ENCODE assay signal across 12 cellular contexts in genomic region chr1:54480201-54480848, GRCh38.
A peak's percentile ranks its signal among the peaks of the same experiment; 100 is the strongest.
DNase-seq lines count a peak whose midpoint lies in the region; ATAC-seq and TF ChIP-seq lines count a peak whose summit lies in the region.
"Had no signal": no experiment of that assay in that cellular context is flagged by ENCODE, and none has a peak within 500 bp of the region (broad histone marks: within the 10 kb centered on the region; RNA-seq: fewer than 3 reads in every experiment).

No MANE protein-coding gene starts in this region.

- no peaks in the 10 kb centered on the region for H3K9me3 ChIP-seq in IMR-90 (ENCODE audit: control insufficient read depth, insufficient read depth, low read length)
- H3K9me3 ChIP-seq: breast epithelium, thoracic aorta had no signal

- no peak overlapping the region for H3K9ac ChIP-seq in IMR-90 (ENCODE audit: low read depth, low read length)

- intact Hi-C loops in CD14-positive monocyte (cut with micrococcal nuclease), result loop anchor here in 1 of 2 donors (10.0 kb wide), 1 partner anchor 596 kb away; the partner anchor contains the start of gene YIPF1
- intact Hi-C loops in IMR-90 (cut with micrococcal nuclease), result no loop called here
- intact Hi-C loops in activated CD8-positive, alpha-beta T cell treated with anti-CD3 and anti-CD28 coated beads for 36 hours (cut with micrococcal nuclease), result loop anchor here (10.0 kb wide), 2 partner anchors 196 to 356 kb away; no protein-coding TSS in a partner anchor
- intact Hi-C loops in Calu3 (cut with micrococcal nuclease; ENCODE audit: unreplicated experiment), result no loop called here

- TF ChIP-seq RAD21 in IMR-90 (IDR thresholded peaks at IDR 0.05; ENCODE audit: low read length), result no peak

- H3K4me1 ChIP-seq in IMR-90 (ENCODE audit: control insufficient read depth, insufficient read depth, low read length), result peaks cover 5% of the 10 kb centered on the region; the same call in 1 of the 2 replicates

- no peak overlapping the region for H3K56ac ChIP-seq in IMR-90 (ENCODE audit: extremely low read depth, insufficient read depth, low read length)

- H3K4ac ChIP-seq in IMR-90 (ENCODE audit: low read depth, low read length), result no peak overlapping the region

- H3K9me3 Mint-ChIP-seq in CD14-positive monocyte, result peaks cover 0 to 8% (median 2%) of the 10 kb centered on the region in 7 donors
- H3K9me3 Mint-ChIP-seq in activated CD8-positive, alpha-beta T cell treated with anti-CD3 and anti-CD28 coated beads for 36 hours, result no peaks in the 10 kb centered on the region
- no peaks in the 10 kb centered on the region for H3K9me3 Mint-ChIP-seq in mesothelial cell of epicardium
- no peaks in the 10 kb centered on the region for H3K9me3 Mint-ChIP-seq in Calu3 (ENCODE audit: low read depth, unreplicated experiment)

- no peak overlapping the region for H3K14ac ChIP-seq in IMR-90 (replicated peaks; ENCODE audit: low read depth, low read length)

- no peak overlapping the region for H3K4me3 ChIP-seq in IMR-90 (ENCODE audit: insufficient read depth, low read depth, low read length)
- H3K4me3 ChIP-seq: breast epithelium, thoracic aorta had no signal

- H2BK120ac ChIP-seq in IMR-90 (ENCODE audit: low read depth, low read length), result no peak overlapping the region

- H3K4me1 Mint-ChIP-seq in CD14-positive monocyte (peaks cover 59% of the 10 kb centered on the region), mesothelial cell of epicardium (peaks cover 71% of the 10 kb centered on the region), Calu3 (ENCODE audit: low read depth, unreplicated experiment) (no peaks in the 10 kb centered on the region)
- peaks cover 55% of the 10 kb centered on the region for H3K4me1 Mint-ChIP-seq in activated CD8-positive, alpha-beta T cell treated with anti-CD3 and anti-CD28 coated beads for 36 hours (ENCODE audit: low read depth)

- H2BK20ac ChIP-seq in IMR-90 (ENCODE audit: low read depth, low read length), result no peak overlapping the region

- CTCF ChIA-PET in IMR-90 (lab: Yijun Ruan, JAX), result no interaction called here
- CTCF ChIA-PET in activated CD8-positive, alpha-beta T cell treated with anti-CD3 and anti-CD28 coated beads for 36 hours (lab: Charles Lee), result interaction anchor here (1.5 to 2.3 kb wide), 3 partner anchors 9 to 19 kb away, joined by 4 to 9 read pairs (median 9); no protein-coding TSS in a partner anchor
- CTCF ChIA-PET in Calu3 (lab: Charles Lee), result interaction anchor here (0.5 to 1.1 kb wide), 4 partner anchors 14 to 439 kb away, joined by 3 to 10 read pairs (median 4); no protein-coding TSS in a partner anchor

- no peaks in the 10 kb centered on the region for H4K20me1 ChIP-seq in IMR-90 (ENCODE audit: insufficient read depth, low read length)

- in situ Hi-C loops in IMR-90 (cut with MboI; ENCODE audit: low sequenced_read_pairs), result loop anchor here (10.0 to 25.0 kb wide), 2 partner anchors 356 to 618 kb away; no protein-coding TSS in a partner anchor

- dilution Hi-C loops in IMR-90 (cut with HindIII; ENCODE audit: low sequenced_read_pairs, unreplicated experiment), result no loop called here

- H2AK5ac ChIP-seq in IMR-90 (ENCODE audit: low read depth, low read length), result no peak overlapping the region

- no peaks in the 10 kb centered on the region for H3K36me3 ChIP-seq in IMR-90 (ENCODE audit: control insufficient read depth, insufficient read depth, low read length)
- H3K36me3 ChIP-seq: breast epithelium, thoracic aorta had no signal

- H3K79me1 ChIP-seq in IMR-90 (ENCODE audit: low read depth in 1 of 2, low read length in 2 of 2), result no peaks in the 10 kb centered on the region

- WGBS in IMR-90 (ENCODE audit: extremely low coverage in 2 of 2, insufficient read length in 1 of 2), 2 experiments, result 45% methylated on average over 4 of the region's 9 CpGs; no CpG with 5 or more reads in 1 of the 2 experiments

- H3K4me2 ChIP-seq in IMR-90 (ENCODE audit: low read depth, low read length), result no peak overlapping the region

- H4K8ac ChIP-seq in IMR-90 (ENCODE audit: low read depth in 2 of 2, low read length in 2 of 2), result no peak overlapping the region

- peak overlapping the region in 1 of 2 donors; percentile 39 for H3K4me3 Mint-ChIP-seq in CD14-positive monocyte
- no peak overlapping the region for H3K4me3 Mint-ChIP-seq in activated CD8-positive, alpha-beta T cell treated with anti-CD3 and anti-CD28 coated beads for 36 hours
- H3K4me3 Mint-ChIP-seq in mesothelial cell of epicardium, result no peak overlapping the region
- no peak overlapping the region for H3K4me3 Mint-ChIP-seq in Calu3 (ENCODE audit: low read depth, unreplicated experiment)

- no peak overlapping the region for H4K5ac ChIP-seq in IMR-90 (ENCODE audit: low read depth, low read length)

- H2AK9ac ChIP-seq in IMR-90 (replicated peaks; ENCODE audit: low read depth, low read length, poor library complexity), result peak overlapping the region; percentile 5

- POLR2A ChIA-PET in IMR-90 (lab: Charles Lee; ENCODE audit: unreplicated experiment), result no interaction called here
- POLR2A ChIA-PET in activated CD8-positive, alpha-beta T cell treated with anti-CD3 and anti-CD28 coated beads for 36 hours (lab: Charles Lee), result interaction anchor here (0.5 to 1.3 kb wide), 4 partner anchors 17 to 281 kb away, joined by 3 read pairs; partner anchors contain the start of genes CYB5RL and MRPL37

- H3K9me1 ChIP-seq in IMR-90 (ENCODE audit: insufficient read depth, low read length), result no peaks in the 10 kb centered on the region

- H3K23ac ChIP-seq in IMR-90 (ENCODE audit: low read depth, low read length), result no peak overlapping the region

- TF ChIP-seq POLR2A in IMR-90 (IDR thresholded peaks at IDR 0.05; ENCODE audit: low read depth, low read length), result no peak

- TF ChIP-seq CTCF in CD14-positive monocyte (IDR thresholded peaks at IDR 0.05) (no peak), IMR-90 (conservative IDR thresholded peaks at IDR 0.05; ENCODE audit: low read depth, low read length) (no peak), mesothelial cell of epicardium (IDR thresholded peaks at IDR 0.05; ENCODE audit: unreplicated experiment) (no peak), Calu3 (IDR thresholded peaks at IDR 0.05; ENCODE audit: unreplicated experiment) (no peak)
- TF ChIP-seq CTCF in activated CD8-positive, alpha-beta T cell treated with anti-CD3 and anti-CD28 coated beads for 36 hours (IDR thresholded peaks at IDR 0.05), result no peak

- H2BK15ac ChIP-seq in IMR-90 (ENCODE audit: low read depth, low read length), result no peak overlapping the region

- no peak overlapping the region for H4K91ac ChIP-seq in IMR-90 (ENCODE audit: insufficient read depth, low read depth, low read length)

- peak overlapping the region in 4 of 7 donors; percentile 10 to 69 (median 39) for H3K27ac Mint-ChIP-seq in CD14-positive monocyte
- H3K27ac Mint-ChIP-seq in activated CD8-positive, alpha-beta T cell treated with anti-CD3 and anti-CD28 coated beads for 36 hours, result peak overlapping the region; percentile 21
- peak overlapping the region; percentile 76 for H3K27ac Mint-ChIP-seq in mesothelial cell of epicardium
- H3K27ac Mint-ChIP-seq in Calu3 (ENCODE audit: unreplicated experiment), result no peak overlapping the region

- H3K27me3 ChIP-seq in IMR-90 (ENCODE audit: control insufficient read depth, insufficient read depth, low read length), result peaks cover 27% of the 10 kb centered on the region
- H3K27me3 ChIP-seq: breast epithelium had no signal

- H3K27me3 Mint-ChIP-seq in CD14-positive monocyte (ENCODE audit: low read depth in 3 of 3), result peaks cover 14 to 24% (median 20%) of the 10 kb centered on the region in 3 donors
- H3K27me3 Mint-ChIP-seq in activated CD8-positive, alpha-beta T cell treated with anti-CD3 and anti-CD28 coated beads for 36 hours, result no peaks in the 10 kb centered on the region
- no peaks in the 10 kb centered on the region for H3K27me3 Mint-ChIP-seq in mesothelial cell of epicardium (ENCODE audit: low read depth)
- peaks cover 71% of the 10 kb centered on the region for H3K27me3 Mint-ChIP-seq in Calu3 (ENCODE audit: unreplicated experiment)

- no peak overlapping the region; the same call in 1 of the 2 replicates for H3K18ac ChIP-seq in IMR-90 (ENCODE audit: low read depth, low read length)

- H3K27ac ChIP-seq in IMR-90 (ENCODE audit: insufficient read depth, low read length), result no peak overlapping the region
- H3K27ac ChIP-seq: breast epithelium, thoracic aorta had no signal

- BruUV-seq in IMR-90 (replicated peaks; lab: Mats Ljungman, UMichigan) (no TSS peak), Calu3 (replicated peaks; lab: Mats Ljungman, UMichigan) (no TSS peak)

- H2AFZ ChIP-seq in IMR-90 (replicated peaks; ENCODE audit: low read length, poor library complexity), result peak overlapping the region; percentile 59

- peaks cover 1 to 3% of the 10 kb centered on the region in 2 donors for H3K36me3 Mint-ChIP-seq in CD14-positive monocyte
- no peaks in the 10 kb centered on the region for H3K36me3 Mint-ChIP-seq in activated CD8-positive, alpha-beta T cell treated with anti-CD3 and anti-CD28 coated beads for 36 hours (ENCODE audit: low read depth)
- H3K36me3 Mint-ChIP-seq in mesothelial cell of epicardium, result no peaks in the 10 kb centered on the region
- H3K36me3 Mint-ChIP-seq in Calu3 (ENCODE audit: insufficient read depth, unreplicated experiment), result no peaks in the 10 kb centered on the region

- no peak overlapping the region for H2BK5ac ChIP-seq in IMR-90 (ENCODE audit: low read depth, low read length, poor library complexity, severe bottlenecking)

- DNase-seq in CD14-positive monocyte (ENCODE audit: low spot score) (no peak), IMR-90 (no peak), mesothelial cell of epicardium (ENCODE audit: low spot score in 2 of 2, unreplicated experiment in 2 of 2) (no peak), SK-N-DZ (ENCODE audit: low spot score) (no peak), DMS53 (lab: John Stamatoyannopoulos, UW) (no peak), Calu3 (no peak)
- no peak for DNase-seq in activated CD8-positive, alpha-beta T cell treated with anti-CD3 and anti-CD28 coated beads for 36 hours
- DNase-seq: NCI-H510A treated with DMSO at 0.1 percent for 48 hours had no signal

- peak; percentile 49 for ATAC-seq in IMR-90 (ENCODE audit: low read depth)
- peak; percentile 21 for ATAC-seq in activated CD8-positive, alpha-beta T cell treated with anti-CD3 and anti-CD28 coated beads for 36 hours
- ATAC-seq in GM18858 (IDR thresholded peaks at IDR 0.05; ENCODE audit: unreplicated experiment), result no peak
- ATAC-seq: HCT116 had no signal

TF ChIP-seq in IMR-90, 13 proteins besides CTCF, POLR2A, EP300 and RAD21 (continues in another document):
- TF ChIP-seq, protein P1, sequence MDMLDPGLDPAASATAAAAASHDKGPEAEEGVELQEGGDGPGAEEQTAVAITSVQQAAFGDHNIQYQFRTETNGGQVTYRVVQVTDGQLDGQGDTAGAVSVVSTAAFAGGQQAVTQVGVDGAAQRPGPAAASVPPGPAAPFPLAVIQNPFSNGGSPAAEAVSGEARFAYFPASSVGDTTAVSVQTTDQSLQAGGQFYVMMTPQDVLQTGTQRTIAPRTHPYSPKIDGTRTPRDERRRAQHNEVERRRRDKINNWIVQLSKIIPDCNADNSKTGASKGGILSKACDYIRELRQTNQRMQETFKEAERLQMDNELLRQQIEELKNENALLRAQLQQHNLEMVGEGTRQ (IDR thresholded peaks at IDR 0.05; ENCODE audit: low read depth, low read length), result no peak
- no peak for TF ChIP-seq FOS (IDR thresholded peaks at IDR 0.05; ENCODE audit: low read depth, low read length)
- no peak for TF ChIP-seq MXI1 (IDR thresholded peaks at IDR 0.05; ENCODE audit: borderline replicate concordance, low read depth, low read length)
